Comparison of ENCODE assay signal across 16 cellular contexts in the genomic region with DNA sequence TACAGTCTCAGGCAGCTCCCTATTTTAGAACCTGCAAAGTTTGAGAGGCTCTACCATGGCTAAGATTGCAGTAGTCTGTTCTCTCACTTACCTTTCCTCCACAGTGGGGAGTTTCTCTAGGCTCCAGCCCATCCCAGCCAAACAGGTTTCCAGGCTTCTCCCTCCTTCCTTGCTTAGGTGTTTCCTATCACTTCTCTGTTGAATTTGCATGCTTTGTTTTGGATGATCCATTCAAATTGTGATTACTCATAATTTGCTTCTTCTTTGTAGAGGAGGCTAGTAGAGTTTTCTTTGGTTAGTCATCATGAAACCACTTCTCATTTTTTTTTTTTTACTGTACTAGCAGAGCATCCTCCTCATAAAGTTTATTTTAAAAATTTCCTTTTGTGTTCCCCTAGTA.
DNase-seq lines count a peak whose midpoint lies in the region; ATAC-seq and TF ChIP-seq lines count a peak whose summit lies in the region.
"Had no signal": no experiment of that assay in that cellular context is flagged by ENCODE, and none has a peak within 500 bp of the region (broad histone marks: within the 10 kb centered on the region; RNA-seq: fewer than 3 reads in every experiment).

No MANE protein-coding gene starts in this region.

- H3K4me3 ChIP-seq in ACC112 (ENCODE audit: low read depth, low read length), result no peak overlapping the region
- H3K4me3 ChIP-seq in SJSA1, result no peak overlapping the region
- H3K4me3 ChIP-seq in fibroblast of villous mesenchyme (ENCODE audit: low read depth, low read length), result no peak overlapping the region
- H3K4me3 ChIP-seq: upper lobe of right lung had no signal

- no peak for TF ChIP-seq CTCF in fibroblast of villous mesenchyme (IDR thresholded peaks at IDR 0.05; ENCODE audit: insufficient read depth, low read depth, low read length)
- TF ChIP-seq CTCF in CD4-positive, alpha-beta T cell (IDR thresholded peaks at IDR 0.05), result no peak

- no peaks in the 10 kb centered on the region for H3K27me3 ChIP-seq in ACC112 (ENCODE audit: insufficient read depth, low read length)
- no peaks in the 10 kb centered on the region for H3K27me3 ChIP-seq in SJSA1 (replicated peaks)
- no peaks in the 10 kb centered on the region for H3K27me3 ChIP-seq in CD4-positive, alpha-beta T cell (ENCODE audit: control insufficient read depth, insufficient read depth, low read length)
- H3K27me3 ChIP-seq: upper lobe of right lung had no signal

- no peaks in the 10 kb centered on the region for H3K4me1 Mint-ChIP-seq in CD4-positive, alpha-beta T cell (ENCODE audit: low read depth)
- H3K4me1 Mint-ChIP-seq: activated naive CD4-positive, alpha-beta T cell treated with anti-CD3 and anti-CD28 coated beads, Interleukin-2, amount 10 ng/mL, durations not matched to agents 7 days and 5 days; neural crest cell had no signal

- peaks cover 16% of the 10 kb centered on the region for H3K9me3 Mint-ChIP-seq in CD4-positive, alpha-beta T cell

- no peaks in the 10 kb centered on the region for H3K27me3 Mint-ChIP-seq in CD4-positive, alpha-beta T cell
- H3K27me3 Mint-ChIP-seq: activated CD4-positive, alpha-beta memory T cell treated with anti-CD3 and anti-CD28 coated beads for 36 hours; activated naive CD4-positive, alpha-beta T cell treated with anti-CD3 and anti-CD28 coated beads, Interleukin-2, amount 10 ng/mL, durations not matched to agents 7 days and 5 days; dendritic cell treated with granulocyte-macrophage colony-stimulating factor and Interleukin-4, amounts not matched to agents 40 ng/mL and 50 ng/mL, for 4 days had no signal

- no peak overlapping the region for H3K4me3 Mint-ChIP-seq in CD4-positive, alpha-beta T cell
- H3K4me3 Mint-ChIP-seq: activated CD4-positive, alpha-beta memory T cell treated with anti-CD3 and anti-CD28 coated beads for 36 hours; activated naive CD4-positive, alpha-beta T cell treated with anti-CD3 and anti-CD28 coated beads, Interleukin-2, amount 10 ng/mL, durations not matched to agents 7 days and 5 days; dendritic cell treated with granulocyte-macrophage colony-stimulating factor and Interleukin-4, amounts not matched to agents 40 ng/mL and 50 ng/mL, for 4 days; neural crest cell had no signal

- POLR2A ChIA-PET in CD4-positive, alpha-beta T cell (lab: Charles Lee), result no interaction called here

- no peaks in the 10 kb centered on the region for H3K36me3 Mint-ChIP-seq in CD4-positive, alpha-beta T cell (ENCODE audit: low read depth)
- H3K36me3 Mint-ChIP-seq: activated CD4-positive, alpha-beta memory T cell treated with anti-CD3 and anti-CD28 coated beads for 36 hours; activated naive CD4-positive, alpha-beta T cell treated with anti-CD3 and anti-CD28 coated beads, Interleukin-2, amount 10 ng/mL, durations not matched to agents 7 days and 5 days had no signal

- peak overlapping the region; percentile 52 for H3K27ac ChIP-seq in ACC112 (ENCODE audit: low read depth, low read length)
- peak overlapping the region; percentile 62 for H3K27ac ChIP-seq in SJSA1
- H3K27ac ChIP-seq in CD4-positive, alpha-beta T cell (ENCODE audit: low read depth, low read length), result no peak overlapping the region
- H3K27ac ChIP-seq: upper lobe of right lung had no signal

- H2AFZ ChIP-seq in ACC112 (ENCODE audit: low read length, unreplicated experiment), result no peak overlapping the region

- DNase-seq in HPDE6-E6E7 (ENCODE audit: extremely low spot score) (peak; percentile 56), SJSA1 (ENCODE audit: low read depth in 1 of 2, low spot score in 2 of 2) (peak in 1 of 2 experiments; percentile 45), fibroblast of villous mesenchyme (ENCODE audit: low read depth) (peak; percentile 2)
- DNase-seq in CD4-positive, alpha-beta T cell, result no peak
- DNase-seq: activated CD4-positive, alpha-beta memory T cell treated with anti-CD3 and anti-CD28 coated beads for 36 hours; activated naive CD4-positive, alpha-beta T cell treated with anti-CD3 and anti-CD28 coated beads, Interleukin-2, amount 10 ng/mL, durations not matched to agents 7 days and 5 days; left cardiac atrium; NCI-H82; stimulated activated CD8-positive, alpha-beta memory T cell treated with anti-CD3 and anti-CD28 coated beads, Interleukin-4, amount 100 ng/mL, for 48 hours; upper lobe of right lung had no signal

- no peak overlapping the region for H3K27ac Mint-ChIP-seq in CD4-positive, alpha-beta T cell
- H3K27ac Mint-ChIP-seq: activated CD4-positive, alpha-beta memory T cell treated with anti-CD3 and anti-CD28 coated beads for 36 hours; activated naive CD4-positive, alpha-beta T cell treated with anti-CD3 and anti-CD28 coated beads, Interleukin-2, amount 10 ng/mL, durations not matched to agents 7 days and 5 days; dendritic cell treated with granulocyte-macrophage colony-stimulating factor and Interleukin-4, amounts not matched to agents 40 ng/mL and 50 ng/mL, for 4 days had no signal

- peaks cover 14% of the 10 kb centered on the region for H3K4me1 ChIP-seq in ACC112 (ENCODE audit: control insufficient read depth, insufficient read depth, low read length, unreplicated experiment)
- H3K4me1 ChIP-seq in SJSA1 (replicated peaks), result peaks cover 18% of the 10 kb centered on the region
- H3K4me1 ChIP-seq: upper lobe of right lung had no signal

- H3K79me2 ChIP-seq in ACC112 (ENCODE audit: control insufficient read depth, insufficient read depth, low read length, unreplicated experiment), result no peaks in the 10 kb centered on the region

- no peaks in the 10 kb centered on the region for H3K9me3 ChIP-seq in SJSA1 (replicated peaks)
- H3K9me3 ChIP-seq in CD4-positive, alpha-beta T cell (ENCODE audit: control insufficient read depth, low read length), result no peaks in the 10 kb centered on the region
- H3K9me3 ChIP-seq: upper lobe of right lung had no signal

- no peaks in the 10 kb centered on the region for H3K36me3 ChIP-seq in ACC112 (ENCODE audit: insufficient read depth, low read length)
- H3K36me3 ChIP-seq in SJSA1, result no peaks in the 10 kb centered on the region
- H3K36me3 ChIP-seq: upper lobe of right lung had no signal

- ATAC-seq in CD4-positive, alpha-beta T cell (ENCODE audit: poor library complexity), result no peak
- ATAC-seq in GM21526 (IDR thresholded peaks at IDR 0.05; ENCODE audit: low FRiP score, unreplicated experiment) (no peak), GM18867 (IDR thresholded peaks at IDR 0.05; ENCODE audit: unreplicated experiment) (no peak), HG03097 (IDR thresholded peaks at IDR 0.05; ENCODE audit: low FRiP score, unreplicated experiment) (no peak)
- ATAC-seq: left cardiac atrium had no signal

- CTCF ChIA-PET in CD4-positive, alpha-beta T cell (lab: Charles Lee), result no interaction called here

- intact Hi-C loops in CD4-positive, alpha-beta T cell (cut with DNase I, micrococcal nuclease), result no loop called here

Comparison
In these comparisons a context has a peak if more than half of its experiments do, and no peak if none do; other contexts are left out.
1. DNase-seq: peak in HPDE6-E6E7 (single experiment) and fibroblast of villous mesenchyme (single experiment); none in CD4-positive, alpha-beta T cell (0 of 10).